ENCODE assay signal across 1 cellular context in genomic region chr1:66335859-66336640, GRCh38.
TF ChIP-seq lines count a peak whose summit lies in the region.

No MANE protein-coding gene starts in this region.

TF ChIP-seq in GM12878, 131 proteins besides CTCF, POLR2A, EP300 and RAD21 (continued from another document and continues in another):
- TF ChIP-seq YY1 (IDR thresholded peaks at IDR 0.05; ENCODE audit: low read depth, low read length): peak; percentile 82
- no peak for TF ChIP-seq ZBTB33 (IDR thresholded peaks at IDR 0.05)
- TF ChIP-seq, protein P1, sequence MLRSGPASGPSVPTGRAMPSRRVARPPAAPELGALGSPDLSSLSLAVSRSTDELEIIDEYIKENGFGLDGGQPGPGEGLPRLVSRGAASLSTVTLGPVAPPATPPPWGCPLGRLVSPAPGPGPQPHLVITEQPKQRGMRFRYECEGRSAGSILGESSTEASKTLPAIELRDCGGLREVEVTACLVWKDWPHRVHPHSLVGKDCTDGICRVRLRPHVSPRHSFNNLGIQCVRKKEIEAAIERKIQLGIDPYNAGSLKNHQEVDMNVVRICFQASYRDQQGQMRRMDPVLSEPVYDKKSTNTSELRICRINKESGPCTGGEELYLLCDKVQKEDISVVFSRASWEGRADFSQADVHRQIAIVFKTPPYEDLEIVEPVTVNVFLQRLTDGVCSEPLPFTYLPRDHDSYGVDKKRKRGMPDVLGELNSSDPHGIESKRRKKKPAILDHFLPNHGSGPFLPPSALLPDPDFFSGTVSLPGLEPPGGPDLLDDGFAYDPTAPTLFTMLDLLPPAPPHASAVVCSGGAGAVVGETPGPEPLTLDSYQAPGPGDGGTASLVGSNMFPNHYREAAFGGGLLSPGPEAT (IDR thresholded peaks at IDR 0.05; ENCODE audit: low read depth): peak; percentile 89
- TF ChIP-seq CBX5 (IDR thresholded peaks at IDR 0.05; ENCODE audit: low read depth): peak; percentile 13; the same call in 1 of the 2 replicates
- TF ChIP-seq TCF7 (IDR thresholded peaks at IDR 0.05; ENCODE audit: borderline replicate concordance): no peak
- TF ChIP-seq EED (IDR thresholded peaks at IDR 0.05; ENCODE audit: low read depth): peak; percentile 89; the same call in 1 of the 2 replicates
- TF ChIP-seq RUNX3 (IDR thresholded peaks at IDR 0.05; ENCODE audit: low read length): peak; percentile 48
- peak; percentile 65; the same call in 1 of the 2 replicates for TF ChIP-seq BCL11A (IDR thresholded peaks at IDR 0.05; ENCODE audit: low read depth, low read length)
- TF ChIP-seq, protein P2, sequence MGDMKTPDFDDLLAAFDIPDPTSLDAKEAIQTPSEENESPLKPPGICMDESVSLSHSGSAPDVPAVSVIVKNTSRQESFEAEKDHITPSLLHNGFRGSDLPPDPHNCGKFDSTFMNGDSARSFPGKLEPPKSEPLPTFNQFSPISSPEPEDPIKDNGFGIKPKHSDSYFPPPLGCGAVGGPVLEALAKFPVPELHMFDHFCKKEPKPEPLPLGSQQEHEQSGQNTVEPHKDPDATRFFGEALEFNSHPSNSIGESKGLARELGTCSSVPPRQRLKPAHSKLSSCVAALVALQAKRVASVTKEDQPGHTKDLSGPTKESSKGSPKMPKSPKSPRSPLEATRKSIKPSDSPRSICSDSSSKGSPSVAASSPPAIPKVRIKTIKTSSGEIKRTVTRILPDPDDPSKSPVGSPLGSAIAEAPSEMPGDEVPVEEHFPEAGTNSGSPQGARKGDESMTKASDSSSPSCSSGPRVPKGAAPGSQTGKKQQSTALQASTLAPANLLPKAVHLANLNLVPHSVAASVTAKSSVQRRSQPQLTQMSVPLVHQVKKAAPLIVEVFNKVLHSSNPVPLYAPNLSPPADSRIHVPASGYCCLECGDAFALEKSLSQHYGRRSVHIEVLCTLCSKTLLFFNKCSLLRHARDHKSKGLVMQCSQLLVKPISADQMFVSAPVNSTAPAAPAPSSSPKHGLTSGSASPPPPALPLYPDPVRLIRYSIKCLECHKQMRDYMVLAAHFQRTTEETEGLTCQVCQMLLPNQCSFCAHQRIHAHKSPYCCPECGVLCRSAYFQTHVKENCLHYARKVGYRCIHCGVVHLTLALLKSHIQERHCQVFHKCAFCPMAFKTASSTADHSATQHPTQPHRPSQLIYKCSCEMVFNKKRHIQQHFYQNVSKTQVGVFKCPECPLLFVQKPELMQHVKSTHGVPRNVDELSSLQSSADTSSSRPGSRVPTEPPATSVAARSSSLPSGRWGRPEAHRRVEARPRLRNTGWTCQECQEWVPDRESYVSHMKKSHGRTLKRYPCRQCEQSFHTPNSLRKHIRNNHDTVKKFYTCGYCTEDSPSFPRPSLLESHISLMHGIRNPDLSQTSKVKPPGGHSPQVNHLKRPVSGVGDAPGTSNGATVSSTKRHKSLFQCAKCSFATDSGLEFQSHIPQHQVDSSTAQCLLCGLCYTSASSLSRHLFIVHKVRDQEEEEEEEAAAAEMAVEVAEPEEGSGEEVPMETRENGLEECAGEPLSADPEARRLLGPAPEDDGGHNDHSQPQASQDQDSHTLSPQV (IDR thresholded peaks at IDR 0.05): peak; percentile 46; the same call in 1 of the 2 replicates
- TF ChIP-seq E4F1 (IDR thresholded peaks at IDR 0.05; ENCODE audit: borderline replicate concordance, partially characterized antibody): no peak
- TF ChIP-seq SUPT20H (IDR thresholded peaks at IDR 0.05; ENCODE audit: borderline replicate concordance, control insufficient read depth, low read depth, low read length): no peak
- TF ChIP-seq MYB (IDR thresholded peaks at IDR 0.05; ENCODE audit: borderline replicate concordance, low read depth, low read length): no peak
- TF ChIP-seq SMARCA5 (IDR thresholded peaks at IDR 0.05): no peak
- TF ChIP-seq POU2F2 (IDR thresholded peaks at IDR 0.05; ENCODE audit: borderline replicate concordance, low read depth, low read length): 0 out of 3 replicates have a peak, but pooled peaks have one; percentile 76
- peak; percentile 43; the same call in 1 of the 2 replicates for TF ChIP-seq ZNF207 (IDR thresholded peaks at IDR 0.05; ENCODE audit: borderline replicate concordance)
- no peak for TF ChIP-seq SIX5 (IDR thresholded peaks at IDR 0.05; ENCODE audit: low read depth, low read length, severe bottlenecking)
- peak; percentile 50; the same call in 1 of the 2 replicates for TF ChIP-seq ZNF24 (IDR thresholded peaks at IDR 0.05)
- peak; percentile 55; the same call in 1 of the 2 replicates for TF ChIP-seq IRF4 (IDR thresholded peaks at IDR 0.05; ENCODE audit: low read depth, low read length)
- no peak for TF ChIP-seq FOXM1 (IDR thresholded peaks at IDR 0.05; ENCODE audit: low read depth, low read length)
- TF ChIP-seq, protein P3, sequence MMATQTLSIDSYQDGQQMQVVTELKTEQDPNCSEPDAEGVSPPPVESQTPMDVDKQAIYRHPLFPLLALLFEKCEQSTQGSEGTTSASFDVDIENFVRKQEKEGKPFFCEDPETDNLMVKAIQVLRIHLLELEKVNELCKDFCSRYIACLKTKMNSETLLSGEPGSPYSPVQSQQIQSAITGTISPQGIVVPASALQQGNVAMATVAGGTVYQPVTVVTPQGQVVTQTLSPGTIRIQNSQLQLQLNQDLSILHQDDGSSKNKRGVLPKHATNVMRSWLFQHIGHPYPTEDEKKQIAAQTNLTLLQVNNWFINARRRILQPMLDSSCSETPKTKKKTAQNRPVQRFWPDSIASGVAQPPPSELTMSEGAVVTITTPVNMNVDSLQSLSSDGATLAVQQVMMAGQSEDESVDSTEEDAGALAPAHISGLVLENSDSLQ (IDR thresholded peaks at IDR 0.05): peak; percentile 90
- TF ChIP-seq BRCA1 (IDR thresholded peaks at IDR 0.05; ENCODE audit: low read depth, low read length): no peak
- TF ChIP-seq ESRRA (IDR thresholded peaks at IDR 0.05; ENCODE audit: low read length): peak; percentile 97
- no peak for TF ChIP-seq RB1 (IDR thresholded peaks at IDR 0.05; ENCODE audit: borderline replicate concordance)
- 0 out of 2 replicates have a peak, but pooled peaks have one; percentile 31 for TF ChIP-seq HCFC1 (IDR thresholded peaks at IDR 0.05; ENCODE audit: low read length)
- TF ChIP-seq MTA2 (IDR thresholded peaks at IDR 0.05; ENCODE audit: low read depth): peak; percentile 91
- TF ChIP-seq, protein P4, sequence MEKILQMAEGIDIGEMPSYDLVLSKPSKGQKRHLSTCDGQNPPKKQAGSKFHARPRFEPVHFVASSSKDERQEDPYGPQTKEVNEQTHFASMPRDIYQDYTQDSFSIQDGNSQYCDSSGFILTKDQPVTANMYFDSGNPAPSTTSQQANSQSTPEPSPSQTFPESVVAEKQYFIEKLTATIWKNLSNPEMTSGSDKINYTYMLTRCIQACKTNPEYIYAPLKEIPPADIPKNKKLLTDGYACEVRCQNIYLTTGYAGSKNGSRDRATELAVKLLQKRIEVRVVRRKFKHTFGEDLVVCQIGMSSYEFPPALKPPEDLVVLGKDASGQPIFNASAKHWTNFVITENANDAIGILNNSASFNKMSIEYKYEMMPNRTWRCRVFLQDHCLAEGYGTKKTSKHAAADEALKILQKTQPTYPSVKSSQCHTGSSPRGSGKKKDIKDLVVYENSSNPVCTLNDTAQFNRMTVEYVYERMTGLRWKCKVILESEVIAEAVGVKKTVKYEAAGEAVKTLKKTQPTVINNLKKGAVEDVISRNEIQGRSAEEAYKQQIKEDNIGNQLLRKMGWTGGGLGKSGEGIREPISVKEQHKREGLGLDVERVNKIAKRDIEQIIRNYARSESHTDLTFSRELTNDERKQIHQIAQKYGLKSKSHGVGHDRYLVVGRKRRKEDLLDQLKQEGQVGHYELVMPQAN (conservative IDR thresholded peaks at IDR 0.05): 0 out of 2 replicates have a peak, but pooled peaks have one; percentile 21
- TF ChIP-seq MTA3 (IDR thresholded peaks at IDR 0.05; ENCODE audit: borderline replicate concordance, low read length): peak; percentile 80; the same call in 1 of the 2 replicates
- peak; percentile 90 for TF ChIP-seq DPF2 (IDR thresholded peaks at IDR 0.05)
- TF ChIP-seq NR2C2 (IDR thresholded peaks at IDR 0.05; ENCODE audit: borderline replicate concordance, control insufficient read depth, insufficient read length, low read depth): no peak
- TF ChIP-seq, protein P5, sequence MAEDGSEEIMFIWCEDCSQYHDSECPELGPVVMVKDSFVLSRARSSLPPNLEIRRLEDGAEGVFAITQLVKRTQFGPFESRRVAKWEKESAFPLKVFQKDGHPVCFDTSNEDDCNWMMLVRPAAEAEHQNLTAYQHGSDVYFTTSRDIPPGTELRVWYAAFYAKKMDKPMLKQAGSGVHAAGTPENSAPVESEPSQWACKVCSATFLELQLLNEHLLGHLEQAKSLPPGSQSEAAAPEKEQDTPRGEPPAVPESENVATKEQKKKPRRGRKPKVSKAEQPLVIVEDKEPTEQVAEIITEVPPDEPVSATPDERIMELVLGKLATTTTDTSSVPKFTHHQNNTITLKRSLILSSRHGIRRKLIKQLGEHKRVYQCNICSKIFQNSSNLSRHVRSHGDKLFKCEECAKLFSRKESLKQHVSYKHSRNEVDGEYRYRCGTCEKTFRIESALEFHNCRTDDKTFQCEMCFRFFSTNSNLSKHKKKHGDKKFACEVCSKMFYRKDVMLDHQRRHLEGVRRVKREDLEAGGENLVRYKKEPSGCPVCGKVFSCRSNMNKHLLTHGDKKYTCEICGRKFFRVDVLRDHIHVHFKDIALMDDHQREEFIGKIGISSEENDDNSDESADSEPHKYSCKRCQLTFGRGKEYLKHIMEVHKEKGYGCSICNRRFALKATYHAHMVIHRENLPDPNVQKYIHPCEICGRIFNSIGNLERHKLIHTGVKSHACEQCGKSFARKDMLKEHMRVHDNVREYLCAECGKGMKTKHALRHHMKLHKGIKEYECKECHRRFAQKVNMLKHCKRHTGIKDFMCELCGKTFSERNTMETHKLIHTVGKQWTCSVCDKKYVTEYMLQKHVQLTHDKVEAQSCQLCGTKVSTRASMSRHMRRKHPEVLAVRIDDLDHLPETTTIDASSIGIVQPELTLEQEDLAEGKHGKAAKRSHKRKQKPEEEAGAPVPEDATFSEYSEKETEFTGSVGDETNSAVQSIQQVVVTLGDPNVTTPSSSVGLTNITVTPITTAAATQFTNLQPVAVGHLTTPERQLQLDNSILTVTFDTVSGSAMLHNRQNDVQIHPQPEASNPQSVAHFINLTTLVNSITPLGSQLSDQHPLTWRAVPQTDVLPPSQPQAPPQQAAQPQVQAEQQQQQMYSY (CRISPR knock-in tag; IDR thresholded peaks at IDR 0.05): no peak
- TF ChIP-seq, protein P6, sequence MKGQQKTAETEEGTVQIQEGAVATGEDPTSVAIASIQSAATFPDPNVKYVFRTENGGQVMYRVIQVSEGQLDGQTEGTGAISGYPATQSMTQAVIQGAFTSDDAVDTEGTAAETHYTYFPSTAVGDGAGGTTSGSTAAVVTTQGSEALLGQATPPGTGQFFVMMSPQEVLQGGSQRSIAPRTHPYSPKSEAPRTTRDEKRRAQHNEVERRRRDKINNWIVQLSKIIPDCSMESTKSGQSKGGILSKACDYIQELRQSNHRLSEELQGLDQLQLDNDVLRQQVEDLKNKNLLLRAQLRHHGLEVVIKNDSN (IDR thresholded peaks at IDR 0.05; ENCODE audit: borderline replicate concordance, extremely low read length, insufficient read depth, low read depth, low read length): no peak
- TF ChIP-seq BCLAF1 (IDR thresholded peaks at IDR 0.05): no peak
- TF ChIP-seq HDAC6 (IDR thresholded peaks at IDR 0.05; ENCODE audit: unreplicated experiment): no peak
